In genomic region chr6:161575508-161576254, GRCh38 we compare ENCODE assay signal across 17 cellular contexts.
DNase-seq lines count a peak whose midpoint lies in the region; ATAC-seq, FAIRE-seq and TF ChIP-seq lines count a peak whose summit lies in the region.
"Had no signal": no experiment of that assay in that cellular context is flagged by ENCODE, and none has a peak within 500 bp of the region (broad histone marks: within the 10 kb centered on the region; RNA-seq: fewer than 3 reads in every experiment).

No MANE protein-coding gene starts in this region.

- no peak overlapping the region for H3K27ac Mint-ChIP-seq in activated CD8-positive, alpha-beta memory T cell treated with anti-CD3 and anti-CD28 coated beads, Interleukin-2, amount 10 ng/mL, durations not matched to agents 7 days and 5 days
- H3K27ac Mint-ChIP-seq: CD4-positive, alpha-beta memory T cell had no signal

- intact Hi-C loops in HCT116 (cut with micrococcal nuclease), result no loop called here
- intact Hi-C loops in K562 (cut with micrococcal nuclease), result no loop called here

- no peaks in the 10 kb centered on the region for H3K27me3 ChIP-seq in HCT116 (ENCODE audit: insufficient read depth, low read length)
- H3K27me3 ChIP-seq in K562 (ENCODE audit: control insufficient read depth in 2 of 2, insufficient read depth in 2 of 2, low read length in 2 of 2), result peaks cover 3 to 8% of the 10 kb centered on the region in 2 experiments; a peak in 3 of 5 replicates
- no peaks in the 10 kb centered on the region for H3K27me3 ChIP-seq in mesendoderm (ENCODE audit: insufficient read depth, low read length, poor library complexity)
- H3K27me3 ChIP-seq in skeletal muscle satellite cell (ENCODE audit: control insufficient read depth, insufficient read depth, low read length), result no peaks in the 10 kb centered on the region
- H3K27me3 ChIP-seq: BE2C had no signal

- no peak for TF ChIP-seq EP300 in K562 (IDR thresholded peaks at IDR 0.05; ENCODE audit: low read length)

- H4K20me1 ChIP-seq in HCT116 (ENCODE audit: insufficient read depth) (no peaks in the 10 kb centered on the region), K562 (replicated peaks; ENCODE audit: control insufficient read depth, insufficient read depth, low read length) (no peaks in the 10 kb centered on the region)

- TF ChIP-seq RAD21 in HCT116 (IDR thresholded peaks at IDR 0.05; ENCODE audit: low read depth) (no peak), K562 (CRISPR knock-in tag; conservative IDR thresholded peaks at IDR 0.05 in 1 of 2, IDR thresholded peaks at IDR 0.05 in 1 of 2) (no peak)

- POLR2A ChIA-PET in HCT116 (lab: Charles Lee), result no interaction called here
- POLR2A ChIA-PET in K562 (lab: Yijun Ruan, JAX), result interaction anchor here (1.0 to 1.5 kb wide), 2 partner anchors 10 to 11 kb away, joined by 3 read pairs; no protein-coding TSS in a partner anchor

- ATAC-seq in HCT116, result peak; percentile 30; the same call in 1 of the 2 replicates
- no peak for ATAC-seq in K562
- no peak for ATAC-seq in HG03342 (IDR thresholded peaks at IDR 0.05; ENCODE audit: unreplicated experiment)
- ATAC-seq in activated CD8-positive, alpha-beta memory T cell treated with anti-CD3 and anti-CD28 coated beads, Interleukin-2, amount 10 ng/mL, durations not matched to agents 7 days and 5 days, result no peak
- ATAC-seq: Panc1, Right ventricle myocardium inferior had no signal

- RAD21 ChIA-PET in HCT116 (lab: Charles Lee; ENCODE audit: low non-redundant PET in 1 of 2, low total read pairs in 2 of 2, uncharacterized antibody in 2 of 2, unreplicated experiment in 2 of 2), result no interaction called here

- H3K4me3 Mint-ChIP-seq in activated CD8-positive, alpha-beta memory T cell treated with anti-CD3 and anti-CD28 coated beads, Interleukin-2, amount 10 ng/mL, durations not matched to agents 7 days and 5 days, result no peak overlapping the region
- H3K4me3 Mint-ChIP-seq: CD4-positive, alpha-beta memory T cell; H9 had no signal

- no peaks in the 10 kb centered on the region for H3K36me3 ChIP-seq in HCT116 (ENCODE audit: control insufficient read depth in 1 of 2, insufficient read depth in 2 of 2, low read length in 2 of 2)
- H3K36me3 ChIP-seq in K562 (ENCODE audit: control insufficient read depth, insufficient read depth, low read length), result no peaks in the 10 kb centered on the region
- H3K36me3 ChIP-seq in mesendoderm (ENCODE audit: control insufficient read depth, insufficient read depth, low read length), result no peaks in the 10 kb centered on the region
- H3K36me3 ChIP-seq in skeletal muscle satellite cell (ENCODE audit: insufficient read depth, low read length), result no peaks in the 10 kb centered on the region
- H3K36me3 ChIP-seq: BE2C had no signal

- no peak overlapping the region for H2BK120ac ChIP-seq in mesendoderm (ENCODE audit: low read depth, low read length)

- no peaks in the 10 kb centered on the region for H3K79me1 ChIP-seq in mesendoderm (ENCODE audit: low read length)

- H3K18ac ChIP-seq in mesendoderm (ENCODE audit: low read length), result no peak overlapping the region

- TF ChIP-seq POLR2A in HCT116 (IDR thresholded peaks at IDR 0.05; ENCODE audit: borderline replicate concordance, extremely low read depth, insufficient read depth, insufficient read length) (no peak), K562 (conservative IDR thresholded peaks at IDR 0.05) (no peak)

- H3K23ac ChIP-seq in mesendoderm (ENCODE audit: low read length), result no peak overlapping the region

- no peak overlapping the region for H4K8ac ChIP-seq in mesendoderm (ENCODE audit: low read depth, low read length)

- H2AK5ac ChIP-seq in mesendoderm (ENCODE audit: low read length), result no peak overlapping the region

- H3K4me1 Mint-ChIP-seq in activated CD8-positive, alpha-beta memory T cell treated with anti-CD3 and anti-CD28 coated beads, Interleukin-2, amount 10 ng/mL, durations not matched to agents 7 days and 5 days, result peaks cover 3% of the 10 kb centered on the region

- BruUV-seq in HCT116 (replicated peaks; lab: Mats Ljungman, UMichigan), result no TSS peak
- no TSS peak for BruUV-seq in K562 (replicated peaks; lab: Mats Ljungman, UMichigan)

- H3K4me2 ChIP-seq in HCT116 (ENCODE audit: low read length), result no peak overlapping the region
- no peak overlapping the region for H3K4me2 ChIP-seq in K562 (ENCODE audit: insufficient read depth, low read length)
- no peak overlapping the region for H3K4me2 ChIP-seq in mesendoderm (ENCODE audit: low read length)
- peak overlapping the region; percentile 50 for H3K4me2 ChIP-seq in skeletal muscle satellite cell (ENCODE audit: low read length)
- H3K4me2 ChIP-seq: SK-N-SH had no signal

- H3K9me3 ChIP-seq in HCT116 (ENCODE audit: control insufficient read depth in 1 of 2, insufficient read depth in 1 of 2, low read depth in 1 of 2, low read length in 2 of 2) (no peaks in the 10 kb centered on the region), K562 (replicated peaks; ENCODE audit: control insufficient read depth, insufficient read depth, low read depth, low read length) (no peaks in the 10 kb centered on the region), skeletal muscle satellite cell (replicated peaks; ENCODE audit: low read length) (no peaks in the 10 kb centered on the region)
- H3K9me3 ChIP-seq: BE2C, SK-N-SH had no signal

- H3K27me3 Mint-ChIP-seq in activated CD8-positive, alpha-beta memory T cell treated with anti-CD3 and anti-CD28 coated beads, Interleukin-2, amount 10 ng/mL, durations not matched to agents 7 days and 5 days, result no peaks in the 10 kb centered on the region
- H3K27me3 Mint-ChIP-seq: CD4-positive, alpha-beta memory T cell had no signal

- no peak overlapping the region for H2BK5ac ChIP-seq in mesendoderm (ENCODE audit: low read length)

- H3K27ac ChIP-seq in HCT116 (ENCODE audit: low read depth, low read length) (no peak overlapping the region), K562 (ENCODE audit: extremely low read depth, low read depth, low read length) (no peak overlapping the region), mesendoderm (ENCODE audit: low read depth, low read length) (no peak overlapping the region)

- 2% methylated on average over 13 of the region's 13 CpGs for WGBS in K562 (ENCODE audit: insufficient coverage, low coverage, missing lambda C conversion rate)
- WGBS in mesendoderm (ENCODE audit: extremely low coverage, insufficient coverage, low lambda C conversion rate), result no CpG with 5 or more reads among the region's 13 CpGs

- DNase-seq in HCT116 (ENCODE audit: low read depth, low spot score) (no peak), K562 (ENCODE audit: extremely low read depth in 1 of 4, low spot score in 3 of 4) (no peak), mesendoderm (peak; percentile 21), OCI-M2 (lab: John Stamatoyannopoulos, UW; ENCODE audit: unreplicated experiment) (no peak)
- no peak for DNase-seq in activated CD8-positive, alpha-beta memory T cell treated with anti-CD3 and anti-CD28 coated beads, Interleukin-2, amount 10 ng/mL, durations not matched to agents 7 days and 5 days
- DNase-seq: BE2C; CD4-positive, alpha-beta memory T cell; H9; NCI-H1436 treated with DMSO at 0.1 percent for 48 hours; NCI-H2081; NCI-H226; NCI-H69; SK-N-SH had no signal

- H3K9me2 ChIP-seq in HCT116 (ENCODE audit: insufficient read depth), result no peaks in the 10 kb centered on the region
- H3K9me2 ChIP-seq: SK-N-SH had no signal

- no peak overlapping the region for H3K56ac ChIP-seq in mesendoderm (ENCODE audit: low read length)

- H3K36me3 Mint-ChIP-seq in activated CD8-positive, alpha-beta memory T cell treated with anti-CD3 and anti-CD28 coated beads, Interleukin-2, amount 10 ng/mL, durations not matched to agents 7 days and 5 days, result no peaks in the 10 kb centered on the region
- H3K36me3 Mint-ChIP-seq: CD4-positive, alpha-beta memory T cell had no signal

- no peak overlapping the region for H2BK15ac ChIP-seq in mesendoderm (replicated peaks; ENCODE audit: low read depth)

- no peak overlapping the region for H2AFZ ChIP-seq in HCT116 (ENCODE audit: low read depth, low read length, poor library complexity, severe bottlenecking)
- no peak overlapping the region for H2AFZ ChIP-seq in K562 (ENCODE audit: low read depth, low read length)

- H3K9ac ChIP-seq in HCT116 (ENCODE audit: low read length) (no peak overlapping the region), K562 (ENCODE audit: insufficient read depth in 1 of 2, low read depth in 2 of 2, low read length in 2 of 2) (no peak overlapping the region), mesendoderm (ENCODE audit: low read length) (no peak overlapping the region), skeletal muscle satellite cell (ENCODE audit: low read depth, low read length) (no peak overlapping the region)
- H3K9ac ChIP-seq: SK-N-SH had no signal

- H3K79me2 ChIP-seq in HCT116 (ENCODE audit: insufficient read depth, low read length) (no peaks in the 10 kb centered on the region), K562 (ENCODE audit: control insufficient read depth, insufficient read depth, low read length) (no peaks in the 10 kb centered on the region), mesendoderm (ENCODE audit: control insufficient read depth, insufficient read depth, low read length) (no peaks in the 10 kb centered on the region)

- H3K4me1 ChIP-seq in HCT116 (ENCODE audit: control insufficient read depth in 1 of 2, insufficient read depth in 2 of 2, low read length in 2 of 2) (no peaks in the 10 kb centered on the region), K562 (replicated peaks in 1 of 2; ENCODE audit: control insufficient read depth in 2 of 2, insufficient read depth in 2 of 2, low read length in 2 of 2) (no peaks in the 10 kb centered on the region), mesendoderm (ENCODE audit: control insufficient read depth, low read depth, low read length) (no peaks in the 10 kb centered on the region), skeletal muscle satellite cell (ENCODE audit: control insufficient read depth, insufficient read depth, low read length) (peaks cover 9% of the 10 kb centered on the region)
- H3K4me1 ChIP-seq: BE2C had no signal

- H4K5ac ChIP-seq in mesendoderm (ENCODE audit: low read length), result no peak overlapping the region

- no peaks in the 10 kb centered on the region for H3K9me1 ChIP-seq in K562 (ENCODE audit: control insufficient read depth, insufficient read depth, low read length)

- H3K9me3 Mint-ChIP-seq in activated CD8-positive, alpha-beta memory T cell treated with anti-CD3 and anti-CD28 coated beads, Interleukin-2, amount 10 ng/mL, durations not matched to agents 7 days and 5 days (ENCODE audit: low read depth), result no peaks in the 10 kb centered on the region

- TF ChIP-seq CTCF in HCT116 (IDR thresholded peaks at IDR 0.05 in 2 of 3, conservative IDR thresholded peaks at IDR 0.05 in 1 of 3; ENCODE audit: borderline replicate concordance in 1 of 3, insufficient read depth in 1 of 3, low read depth in 2 of 3, low read length in 2 of 3) (no peak), K562 (IDR thresholded peaks at IDR 0.05 in 2 of 3, conservative IDR thresholded peaks at IDR 0.05 in 1 of 3; ENCODE audit: insufficient read depth in 2 of 3, low read depth in 1 of 3, low read length in 3 of 3) (no peak)

- CTCF ChIA-PET in HCT116 (lab: Charles Lee), result no interaction called here
- CTCF ChIA-PET in K562 (lab: Yijun Ruan, JAX; ENCODE audit: low intra/inter-chr PET ratio), result interaction anchor here (0.6 kb wide), 1 partner anchor 339 kb away, joined by 3 read pairs; no protein-coding TSS in a partner anchor
- CTCF ChIA-PET in activated CD8-positive, alpha-beta memory T cell treated with anti-CD3 and anti-CD28 coated beads, Interleukin-2, amount 10 ng/mL, durations not matched to agents 7 days and 5 days (lab: Charles Lee), result interaction anchor here (1.4 kb wide), 1 partner anchor 11 kb away, joined by 3 read pairs; no protein-coding TSS in a partner anchor

- no peak overlapping the region for H3K4ac ChIP-seq in mesendoderm (ENCODE audit: low read depth, low read length)

- in situ Hi-C loops in K562 (cut with MboI), result no loop called here

- FAIRE-seq in K562 (lab: Jason Lieb, UNC), result no peak

- H3K4me3 ChIP-seq in HCT116 (replicated peaks in 1 of 2; ENCODE audit: low read depth in 1 of 2, low read length in 2 of 2) (no peak overlapping the region), K562 (no peak overlapping the region), mesendoderm (ENCODE audit: low read length) (no peak overlapping the region), skeletal muscle satellite cell (ENCODE audit: low read length) (no peak overlapping the region)
